In the genomic region with DNA sequence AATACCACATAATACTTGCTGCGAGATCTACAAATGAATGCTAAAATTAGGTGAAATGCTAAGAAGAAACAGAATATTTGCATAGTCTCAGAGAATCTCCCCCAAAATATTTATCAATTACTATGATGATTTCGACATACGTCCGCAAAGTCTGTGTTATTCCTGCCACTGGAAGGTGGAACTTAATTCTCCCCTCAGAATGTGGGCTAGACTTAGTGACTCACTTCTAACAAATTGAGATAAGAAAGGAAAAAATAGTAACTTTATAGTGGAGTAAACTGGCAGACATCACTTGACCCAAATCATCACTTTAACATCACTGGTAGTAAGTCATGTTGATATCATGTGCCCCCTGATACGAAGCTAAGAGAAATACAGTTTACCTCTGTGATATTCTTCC, we compare ENCODE assay signal across 21 cellular contexts. TPM values are rescaled to one million over a fixed set of nuclear protein-coding genes. Genes with fewer than 3 reads are reported as not detected.
DNase-seq lines count a peak whose midpoint lies in the region; ATAC-seq, FAIRE-seq and TF ChIP-seq lines count a peak whose summit lies in the region.
"Had no signal": no experiment of that assay in that cellular context is flagged by ENCODE, and none has a peak within 500 bp of the region (broad histone marks: within the 10 kb centered on the region; RNA-seq: fewer than 3 reads in every experiment).

No MANE protein-coding gene starts in this region.

- RAD21 ChIA-PET in GM12878 (lab: Charles Lee; ENCODE audit: unreplicated experiment) = no interaction called here

- H3K9ac ChIP-seq in GM12878 (ENCODE audit: control insufficient read depth, insufficient read depth, low read length) = no peak overlapping the region

- H3K27ac ChIP-seq in GM12878 (ENCODE audit: control insufficient read depth, insufficient read depth) = no peak overlapping the region
- H3K27ac ChIP-seq: ovary, WERI-Rb-1 had no signal

- no peaks in the 10 kb centered on the region for H3K27me3 ChIP-seq in GM12878 (replicated peaks in 1 of 2; ENCODE audit: control insufficient read depth in 2 of 2, insufficient read depth in 2 of 2, low read length in 1 of 2)
- H3K27me3 ChIP-seq: ovary had no signal

- in situ Hi-C loops in GM12878 (cut with MboI) = no loop called here

- no peak for TF ChIP-seq CTCF in GM12878 (IDR thresholded peaks at IDR 0.05 in 2 of 3, conservative IDR thresholded peaks at IDR 0.05 in 1 of 3; ENCODE audit: control insufficient read depth in 2 of 3, extremely low read depth in 1 of 3, insufficient read depth in 1 of 3, low read depth in 3 of 3, low read length in 3 of 3)

- H3K9me3 ChIP-seq in GM12878 (replicated peaks; ENCODE audit: control insufficient read depth, insufficient read depth, low read length) = no peaks in the 10 kb centered on the region
- H3K9me3 ChIP-seq: ovary had no signal

- H3K36me3 ChIP-seq in GM12878 (ENCODE audit: control insufficient read depth in 2 of 2, insufficient read depth in 2 of 2, low read length in 1 of 2) = no peaks in the 10 kb centered on the region; a peak in 2 of 4 replicates
- H3K36me3 ChIP-seq: ovary, WERI-Rb-1 had no signal

- SMC1A ChIA-PET in GM12878 (lab: Charles Lee; ENCODE audit: uncharacterized antibody, unreplicated experiment) = interaction anchor here (1.0 to 6.1 kb wide), 2 partner anchors 24 to 48 kb away, joined by 3 to 71 read pairs; a partner anchor contains a TSS

- no peak for TF ChIP-seq RAD21 in GM12878 (IDR thresholded peaks at IDR 0.05; ENCODE audit: insufficient read depth, low read depth, low read length)

- no peak for TF ChIP-seq POLR2A in GM12878 (IDR thresholded peaks at IDR 0.05; ENCODE audit: low read depth, low read length)

- over 99% methylated on average over 5 of the region's 5 CpGs for WGBS in GM12878 (ENCODE audit: insufficient coverage, insufficient replicate concordance, low lambda C conversion rate, missing lambda C conversion rate)

- DNase-seq in Daoy (ENCODE audit: low read depth) (peak; percentile 39), MV-4-11 (lab: John Stamatoyannopoulos, UW) (peak; percentile 31), GM12878 (ENCODE audit: low read depth, low spot score) (no peak), left ventricle myocardium superior (no peak), NCI-H146 treated with DMSO at 0.1 percent for 48 hours (lab: John Stamatoyannopoulos, UW; ENCODE audit: unreplicated experiment) (no peak), NCI-H524 (lab: John Stamatoyannopoulos, UW) (no peak), kidney glomerular epithelial cell (lab: John Stamatoyannopoulos, UW) (no peak), NAMALWA (ENCODE audit: low spot score) (no peak)
- DNase-seq: activated CD4-positive, alpha-beta memory T cell treated with anti-CD3 and anti-CD28 coated beads, Interleukin-2, amount 10 ng/mL, durations not matched to agents 7 days and 5 days; activated T-cell treated with anti-CD3 and anti-CD28 coated beads, Interleukin-2, amount 50 U/mL, for 24 hours; COR-L47; effector CD4-positive, alpha-beta T cell; HFFc6; left colon; NCI-H1048; NCI-H526 treated with DMSO at 0.1 percent for 48 hours; ovary; stimulated activated CD4-positive, alpha-beta T cell treated with anti-CD3 and anti-CD28 coated beads, Interleukin-4, amount 100 ng/mL, for 1 hour; WERI-Rb-1 had no signal

- no peak overlapping the region for H3K4me3 ChIP-seq in GM12878
- H3K4me3 ChIP-seq: ovary had no signal

- no peaks in the 10 kb centered on the region for H3K79me2 ChIP-seq in GM12878 (ENCODE audit: control insufficient read depth, insufficient read depth, low read length)

- H3K4me1 ChIP-seq in GM12878 (ENCODE audit: control insufficient read depth, insufficient read depth, low read length) = peaks cover 6% of the 10 kb centered on the region

- no peak overlapping the region for H2AFZ ChIP-seq in GM12878 (ENCODE audit: control insufficient read depth, low read depth, low read length)

- no peak for TF ChIP-seq EP300 in GM12878 (IDR thresholded peaks at IDR 0.05; ENCODE audit: borderline replicate concordance in 1 of 2, control insufficient read depth in 1 of 2, low read depth in 2 of 2, low read length in 2 of 2)

- H3K4me2 ChIP-seq in GM12878 (ENCODE audit: control insufficient read depth, insufficient read depth) = no peak overlapping the region

- no peak for FAIRE-seq in GM12878 (lab: Jason Lieb, UNC)

- TSS peak; percentile 29 for BruUV-seq in GM12878 (replicated peaks; lab: Mats Ljungman, UMichigan)

- POLR2A ChIA-PET in GM12878 (lab: Charles Lee) = interaction anchor here (2.3 kb wide), 1 partner anchor 21 kb away, joined by 10 read pairs; no protein-coding TSS in a partner anchor

- no peak for ATAC-seq in GM12878
- ATAC-seq in left ventricle myocardium superior = peak; percentile 76
- ATAC-seq: activated naive CD4-positive, alpha-beta T cell treated with anti-CD3 and anti-CD28 coated beads, Interleukin-2, amount 50 U/mL, for 72 hours; left colon; Panc1 had no signal

- intact Hi-C loops in GM12878 (cut with micrococcal nuclease; ENCODE audit: unreplicated experiment) = no loop called here
- intact Hi-C loops in left ventricle myocardium superior (cut with micrococcal nuclease) = no loop called here

- no peaks in the 10 kb centered on the region for H4K20me1 ChIP-seq in GM12878 (ENCODE audit: control insufficient read depth, insufficient read depth)

- CTCF ChIA-PET in GM12878 (lab: Yijun Ruan, JAX) = no interaction called here

TF ChIP-seq in GM12878, 131 proteins besides CTCF, POLR2A, EP300 and RAD21 (continues in another document):
- TF ChIP-seq, protein P1, sequence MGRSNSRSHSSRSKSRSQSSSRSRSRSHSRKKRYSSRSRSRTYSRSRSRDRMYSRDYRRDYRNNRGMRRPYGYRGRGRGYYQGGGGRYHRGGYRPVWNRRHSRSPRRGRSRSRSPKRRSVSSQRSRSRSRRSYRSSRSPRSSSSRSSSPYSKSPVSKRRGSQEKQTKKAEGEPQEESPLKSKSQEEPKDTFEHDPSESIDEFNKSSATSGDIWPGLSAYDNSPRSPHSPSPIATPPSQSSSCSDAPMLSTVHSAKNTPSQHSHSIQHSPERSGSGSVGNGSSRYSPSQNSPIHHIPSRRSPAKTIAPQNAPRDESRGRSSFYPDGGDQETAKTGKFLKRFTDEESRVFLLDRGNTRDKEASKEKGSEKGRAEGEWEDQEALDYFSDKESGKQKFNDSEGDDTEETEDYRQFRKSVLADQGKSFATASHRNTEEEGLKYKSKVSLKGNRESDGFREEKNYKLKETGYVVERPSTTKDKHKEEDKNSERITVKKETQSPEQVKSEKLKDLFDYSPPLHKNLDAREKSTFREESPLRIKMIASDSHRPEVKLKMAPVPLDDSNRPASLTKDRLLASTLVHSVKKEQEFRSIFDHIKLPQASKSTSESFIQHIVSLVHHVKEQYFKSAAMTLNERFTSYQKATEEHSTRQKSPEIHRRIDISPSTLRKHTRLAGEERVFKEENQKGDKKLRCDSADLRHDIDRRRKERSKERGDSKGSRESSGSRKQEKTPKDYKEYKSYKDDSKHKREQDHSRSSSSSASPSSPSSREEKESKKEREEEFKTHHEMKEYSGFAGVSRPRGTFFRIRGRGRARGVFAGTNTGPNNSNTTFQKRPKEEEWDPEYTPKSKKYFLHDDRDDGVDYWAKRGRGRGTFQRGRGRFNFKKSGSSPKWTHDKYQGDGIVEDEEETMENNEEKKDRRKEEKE (IDR thresholded peaks at IDR 0.05) = no peak
- no peak for TF ChIP-seq BCL11A (IDR thresholded peaks at IDR 0.05; ENCODE audit: low read depth, low read length)

RNA-seq across cellular contexts. Expression of a gene that starts 23.4 kb away (rescaled TPM):
- 83.9 and 97.4 TPM in 2 replicates for total RNA-seq in Daoy (2014; rRNA removed; shearing (Covaris generic))
- 148 and 151 TPM in 2 replicates for total RNA-seq in GM12878 (2013; cell fraction: nucleolus; rRNA removed)
- total RNA-seq in GM12878 (2014; rRNA removed) (53.7 and 67.3 TPM in 2 replicates), GM12878 (2014; rRNA removed; fragmentation: Illumina TruSeq; extraction: Trizol) (68.8 and 69.3 TPM in 2 replicates), GM12878 (2021) (73.5 and 78.6 TPM in 2 replicates), left ventricle myocardium superior (1,919 TPM)
- 51.6 TPM for polyA plus RNA-seq in GM12878 (2011; ENCODE audit: low read depth)
- polyA plus RNA-seq in GM12878 (2011; rRNA removed) (123 and 161 TPM in 2 replicates), GM12878 (2014; fragmentation: Illumina TruSeq; extraction: Trizol) (67.0 and 76.4 TPM in 2 replicates), GM12878 (2014; fragmentation: Nextera tagmentation; extraction: Ambion mirVana) (100 to 1,000 TPM; 107 to 145 TPM), GM12878 (2014; rRNA removed) (60.7 and 68.6 TPM in 2 replicates), GM12878 (2016; fragmentation: Nextera tagmentation; extraction: Ambion mirVana) (100 to 1,000 TPM in 1 of 2 experiments, 10 to 100 TPM in 1; 97.5 to 104 TPM)
- polyA plus RNA-seq in GM12878 (2011; cell fraction: cytosol; rRNA removed) = 98.4 and 125 TPM in 2 replicates
- 86.4 and 86.8 TPM in 2 replicates for polyA plus RNA-seq in GM12878 (2011; cell fraction: nucleus; rRNA removed)
- polyA plus RNA-seq in GM12878 (2012) = 51.4 and 70.3 TPM in 2 replicates
- 145 and 159 TPM in 2 replicates for polyA minus RNA-seq in GM12878 (2011; rRNA and poly(A)+ RNA removed)
- 24.9 and 31.3 TPM in 2 replicates for polyA minus RNA-seq in GM12878 (2011; cell fraction: cytosol; rRNA and poly(A)+ RNA removed)
- polyA minus RNA-seq in GM12878 (2011; cell fraction: nucleus; rRNA and poly(A)+ RNA removed) = 29.4 and 49.3 TPM in 2 replicates

RNA-seq across cellular contexts. Expression of a gene that starts 23.8 kb away (rescaled TPM):
- total RNA-seq in Daoy (2014; rRNA removed; shearing (Covaris generic)) = 89.7 and 101 TPM in 2 replicates
- total RNA-seq in GM12878 (2013; cell fraction: nucleolus; rRNA removed) = 66.8 and 68.7 TPM in 2 replicates
- total RNA-seq in GM12878 (2014; rRNA removed) (158 and 175 TPM in 2 replicates), GM12878 (2014; rRNA removed; fragmentation: Illumina TruSeq; extraction: Trizol) (170 TPM in 2 replicates), GM12878 (2021) (160 and 161 TPM in 2 replicates), left ventricle myocardium superior (800 TPM)
- 104 TPM for polyA plus RNA-seq in GM12878 (2011; ENCODE audit: low read depth)
- polyA plus RNA-seq in GM12878 (2011; rRNA removed) (194 and 208 TPM in 2 replicates), GM12878 (2014; fragmentation: Illumina TruSeq; extraction: Trizol) (207 and 221 TPM in 2 replicates), GM12878 (2014; fragmentation: Nextera tagmentation; extraction: Ambion mirVana) (100 to 1,000 TPM; 109 to 144 TPM), GM12878 (2014; rRNA removed) (114 and 125 TPM in 2 replicates), GM12878 (2016; fragmentation: Nextera tagmentation; extraction: Ambion mirVana) (100 to 1,000 TPM; 187 to 190 TPM)
- 157 and 181 TPM in 2 replicates for polyA plus RNA-seq in GM12878 (2011; cell fraction: cytosol; rRNA removed)
- polyA plus RNA-seq in GM12878 (2011; cell fraction: nucleus; rRNA removed) = 110 and 115 TPM in 2 replicates
- 108 and 139 TPM in 2 replicates for polyA plus RNA-seq in GM12878 (2012)
- 204 and 208 TPM in 2 replicates for polyA minus RNA-seq in GM12878 (2011; rRNA and poly(A)+ RNA removed)
- polyA minus RNA-seq in GM12878 (2011; cell fraction: cytosol; rRNA and poly(A)+ RNA removed) = 79.4 and 89.2 TPM in 2 replicates
- 32.5 and 45.4 TPM in 2 replicates for polyA minus RNA-seq in GM12878 (2011; cell fraction: nucleus; rRNA and poly(A)+ RNA removed)

Comparison
In these comparisons a context has a peak if more than half of its experiments do, and no peak if none do; other contexts are left out.
1. DNase-seq: peak in Daoy (single experiment) and MV-4-11 (single experiment); none in GM12878 (single experiment), left ventricle myocardium superior (single experiment), NCI-H146 treated with DMSO at 0.1 percent for 48 hours (single experiment), NCI-H524 (0 of 2), kidney glomerular epithelial cell (single experiment) and NAMALWA (single experiment).
2. RNA of a gene that starts 23.4 kb away (total RNA-seq): 1,919 TPM in left ventricle myocardium superior (single experiment); 83.9 to 97.4 TPM in Daoy and 53.7 to 151 TPM in GM12878; every median in the first group is over 10 times any median in the second.